Comparison of ENCODE assay signal across 1 cellular context in genomic region chr3:197494366-197495058, GRCh38.
TF ChIP-seq lines count a peak whose summit lies in the region.

No MANE protein-coding gene starts in this region.

TF ChIP-seq in HepG2, 621 proteins besides CTCF, POLR2A, EP300 and RAD21 (continued from another document and continues in another):
- TF ChIP-seq ZNF503 (CRISPR knock-in tag; IDR thresholded peaks at IDR 0.05), result no peak
- no peak for TF ChIP-seq FIP1L1 (IDR thresholded peaks at IDR 0.05; ENCODE audit: borderline replicate concordance, insufficient read depth, low read depth, low read length)
- TF ChIP-seq ZC3H4 (CRISPR knock-in tag; IDR thresholded peaks at IDR 0.05; ENCODE audit: borderline replicate concordance), result no peak
- 0 out of 2 replicates have a peak, but pooled peaks have one; percentile 39 for TF ChIP-seq MYPOP (CRISPR knock-in tag; IDR thresholded peaks at IDR 0.05)
- TF ChIP-seq POGZ (CRISPR knock-in tag; IDR thresholded peaks at IDR 0.05), result no peak
- peak; percentile 43; the same call in 1 of the 2 replicates for TF ChIP-seq MED1 (CRISPR knock-in tag; IDR thresholded peaks at IDR 0.05)
- TF ChIP-seq THAP11 (CRISPR knock-in tag; IDR thresholded peaks at IDR 0.05), result no peak
- 0 out of 2 replicates have a peak, but pooled peaks have one; percentile 24 for TF ChIP-seq ZNF878 (CRISPR knock-in tag; IDR thresholded peaks at IDR 0.05)
- TF ChIP-seq SMAD1 (CRISPR knock-in tag; IDR thresholded peaks at IDR 0.05; ENCODE audit: borderline replicate concordance, low read depth), result no peak
- TF ChIP-seq ZSCAN12 (CRISPR knock-in tag; IDR thresholded peaks at IDR 0.05), result no peak
- no peak for TF ChIP-seq IRX3 (CRISPR knock-in tag; IDR thresholded peaks at IDR 0.05; ENCODE audit: borderline replicate concordance, low read depth)
- 0 out of 2 replicates have a peak, but pooled peaks have one; percentile 20 for TF ChIP-seq KAT8 (CRISPR knock-in tag; IDR thresholded peaks at IDR 0.05)
- no peak for TF ChIP-seq KMT2B (CRISPR knock-in tag; IDR thresholded peaks at IDR 0.05)
- peak; percentile 11; the same call in 1 of the 2 replicates for TF ChIP-seq SOX5 (CRISPR knock-in tag; IDR thresholded peaks at IDR 0.05; ENCODE audit: borderline replicate concordance)
- no peak for TF ChIP-seq ZNF761 (CRISPR knock-in tag; conservative IDR thresholded peaks at IDR 0.05)
- TF ChIP-seq ZNF589 (CRISPR knock-in tag; conservative IDR thresholded peaks at IDR 0.05), result no peak
- TF ChIP-seq MNT (IDR thresholded peaks at IDR 0.05), result no peak; the same call in 1 of the 2 replicates
- no peak for TF ChIP-seq ASH2L (IDR thresholded peaks at IDR 0.05; ENCODE audit: insufficient read length, low read depth, low read length)
- 0 out of 2 replicates have a peak, but pooled peaks have one; percentile 64 for TF ChIP-seq IRF2 (CRISPR knock-in tag; IDR thresholded peaks at IDR 0.05)
- TF ChIP-seq ZNF225 (CRISPR knock-in tag; IDR thresholded peaks at IDR 0.05), result no peak
- TF ChIP-seq ONECUT2 (CRISPR knock-in tag; IDR thresholded peaks at IDR 0.05), result no peak
- no peak for TF ChIP-seq HMGXB3 (CRISPR knock-in tag; IDR thresholded peaks at IDR 0.05; ENCODE audit: borderline replicate concordance)
- 0 out of 2 replicates have a peak, but pooled peaks have one; percentile 18 for TF ChIP-seq ZGPAT (CRISPR knock-in tag; IDR thresholded peaks at IDR 0.05)
- no peak for TF ChIP-seq PRDM15 (CRISPR knock-in tag; IDR thresholded peaks at IDR 0.05)
- TF ChIP-seq RARG (CRISPR knock-in tag; IDR thresholded peaks at IDR 0.05; ENCODE audit: low read depth), result no peak
- TF ChIP-seq FOXP4 (CRISPR knock-in tag; IDR thresholded peaks at IDR 0.05), result peak; percentile 24; the same call in 1 of the 2 replicates
- no peak for TF ChIP-seq ZNF7 (CRISPR knock-in tag; IDR thresholded peaks at IDR 0.05)
- TF ChIP-seq ELF3 (CRISPR knock-in tag; IDR thresholded peaks at IDR 0.05), result 0 out of 2 replicates have a peak, but pooled peaks have one; percentile 36
- no peak for TF ChIP-seq HHEX (CRISPR knock-in tag; IDR thresholded peaks at IDR 0.05)
- peak; percentile 31; the same call in 1 of the 2 replicates for TF ChIP-seq ZNF687 (CRISPR knock-in tag; IDR thresholded peaks at IDR 0.05)
- TF ChIP-seq NR2C2 (CRISPR knock-in tag; IDR thresholded peaks at IDR 0.05; ENCODE audit: borderline replicate concordance), result no peak
- no peak for TF ChIP-seq DR1 (CRISPR knock-in tag; IDR thresholded peaks at IDR 0.05)
- no peak for TF ChIP-seq CENPX (CRISPR knock-in tag; IDR thresholded peaks at IDR 0.05)
- TF ChIP-seq EHMT2 (IDR thresholded peaks at IDR 0.05; ENCODE audit: borderline replicate concordance, low read depth, low read length), result no peak
- no peak for TF ChIP-seq TEF (CRISPR knock-in tag; IDR thresholded peaks at IDR 0.05)
- TF ChIP-seq PITX1 (CRISPR knock-in tag; IDR thresholded peaks at IDR 0.05), result peak; percentile 91
